Comparison of ENCODE assay signal across 9 cellular contexts in the genomic region with DNA sequence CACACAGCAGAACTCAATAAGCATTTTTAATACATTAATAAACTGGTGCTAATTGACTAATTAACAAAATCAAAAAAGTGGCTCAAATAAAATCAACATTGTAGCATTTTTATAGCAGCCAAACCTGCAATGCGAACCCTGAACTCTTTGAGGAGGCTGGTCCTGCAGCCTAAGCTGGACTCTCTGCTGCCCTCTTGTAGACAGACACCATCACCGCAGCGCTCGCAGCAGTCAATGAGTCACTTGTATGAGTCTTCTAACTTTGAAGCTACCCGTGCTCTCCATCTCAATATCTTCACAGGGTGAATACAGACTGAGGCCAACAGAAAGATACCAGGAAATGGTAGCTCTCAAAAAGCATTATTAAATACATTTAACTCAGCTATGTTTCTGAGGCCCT. TPM values are rescaled to one million over a fixed set of nuclear protein-coding genes. Genes with fewer than 3 reads are reported as not detected.
DNase-seq lines count a peak whose midpoint lies in the region; ATAC-seq and TF ChIP-seq lines count a peak whose summit lies in the region.
"Had no signal": no experiment of that assay in that cellular context is flagged by ENCODE, and none has a peak within 500 bp of the region (broad histone marks: within the 10 kb centered on the region; RNA-seq: fewer than 3 reads in every experiment).

No MANE protein-coding gene starts in this region.

- H3K27me3 ChIP-seq in OCI-LY1 (ENCODE audit: insufficient read depth, low read length) (no peaks in the 10 kb centered on the region), ovary (no peaks in the 10 kb centered on the region), gastroesophageal sphincter (no peaks in the 10 kb centered on the region)

- TF ChIP-seq POLR2A in ovary (IDR thresholded peaks at IDR 0.05) (no peak), gastroesophageal sphincter (IDR thresholded peaks at IDR 0.05) (no peak)

- in situ Hi-C loops in astrocyte of the spinal cord (cut with HindIII; ENCODE audit: low sequenced_read_pairs), result no loop called here

- TF ChIP-seq EP300 in ovary (IDR thresholded peaks at IDR 0.05) (no peak), gastroesophageal sphincter (IDR thresholded peaks at IDR 0.05) (no peak)

- no peaks in the 10 kb centered on the region for H3K36me3 ChIP-seq in OCI-LY1 (ENCODE audit: insufficient read depth, low read length)
- H3K36me3 ChIP-seq in ovary, result no peaks in the 10 kb centered on the region
- H3K36me3 ChIP-seq in gastroesophageal sphincter, result no peaks in the 10 kb centered on the region

- no peak overlapping the region for H3K9ac ChIP-seq in OCI-LY1 (ENCODE audit: low read length)

- H3F3A ChIP-seq in OCI-LY1 (ENCODE audit: insufficient read depth, low read length), result no peaks in the 10 kb centered on the region

- peak; percentile 1 to 51 (median 26) for DNase-seq in NCI-H1417 (lab: John Stamatoyannopoulos, UW)
- no peak for DNase-seq in NCI-H1417 treated with DMSO at 0.1 percent for 48 hours (lab: John Stamatoyannopoulos, UW)
- no peak for DNase-seq in astrocyte of the spinal cord (ENCODE audit: low read depth, low spot score)
- DNase-seq in retinal pigment epithelial cell (ENCODE audit: low read depth), result no peak
- no peak for DNase-seq in ovary

- H3K4me3 ChIP-seq in OCI-LY1 (ENCODE audit: low read depth, low read length, poor library complexity, severe bottlenecking) (no peak overlapping the region), astrocyte of the spinal cord (ENCODE audit: low read depth, low read length) (no peak overlapping the region), retinal pigment epithelial cell (ENCODE audit: low read length) (no peak overlapping the region), ovary (no peak overlapping the region), gastroesophageal sphincter (no peak overlapping the region)

- 26 to 35% (median 29%) methylated on average over 5 of the region's 5 CpGs for WGBS in ovary, 3 donors
- WGBS in gastroesophageal sphincter (ENCODE audit: low coverage in 1 of 2), 2 donors, result 53 to 60% methylated on average over 1 to 5 of the region's 5 CpGs

- no peak overlapping the region for H3K4me2 ChIP-seq in OCI-LY1 (ENCODE audit: low read length)

- no peaks in the 10 kb centered on the region for H3K9me2 ChIP-seq in OCI-LY1 (ENCODE audit: low read depth, low read length)

- H3K4me1 ChIP-seq in OCI-LY1 (ENCODE audit: insufficient read depth, low read length, severe bottlenecking) (no peaks in the 10 kb centered on the region), ovary (ENCODE audit: insufficient read depth) (no peaks in the 10 kb centered on the region), gastroesophageal sphincter (no peaks in the 10 kb centered on the region)

- no peaks in the 10 kb centered on the region for H3K9me3 ChIP-seq in OCI-LY1 (ENCODE audit: low read length)
- no peaks in the 10 kb centered on the region for H3K9me3 ChIP-seq in ovary
- H3K9me3 ChIP-seq in gastroesophageal sphincter, result no peaks in the 10 kb centered on the region

- no peak overlapping the region for H2AFZ ChIP-seq in OCI-LY1 (ENCODE audit: low read length)

- intact Hi-C loops in ovary (cut with DNase I), result no loop called here

- peak; percentile 46 for TF ChIP-seq CTCF in OCI-LY1 (IDR thresholded peaks at IDR 0.05; ENCODE audit: low read length)
- TF ChIP-seq CTCF in astrocyte of the spinal cord (IDR thresholded peaks at IDR 0.05; ENCODE audit: low read depth, low read length), result peak; percentile 19
- TF ChIP-seq CTCF in retinal pigment epithelial cell (conservative IDR thresholded peaks at IDR 0.05; ENCODE audit: low read depth, low read length), result peak; percentile 30
- no peak for TF ChIP-seq CTCF in ovary (IDR thresholded peaks at IDR 0.05)
- TF ChIP-seq CTCF in gastroesophageal sphincter (IDR thresholded peaks at IDR 0.05), result no peak

- H3K79me2 ChIP-seq in OCI-LY1 (ENCODE audit: insufficient read depth, low read length), result no peaks in the 10 kb centered on the region

- no peaks in the 10 kb centered on the region for H4K20me1 ChIP-seq in OCI-LY1 (ENCODE audit: insufficient read depth, low read length)

- H3K27ac ChIP-seq in OCI-LY1 (ENCODE audit: low read depth, low read length, poor library complexity, severe bottlenecking), result no peak overlapping the region
- no peak overlapping the region for H3K27ac ChIP-seq in ovary
- no peak overlapping the region for H3K27ac ChIP-seq in gastroesophageal sphincter

- no peak for ATAC-seq in gastroesophageal sphincter
- ATAC-seq in HG03025 (IDR thresholded peaks at IDR 0.05; ENCODE audit: low FRiP score, unreplicated experiment), result no peak

RNA-seq across cellular contexts. Expression of a gene that starts 9.7 kb away (rescaled TPM):
- total RNA-seq in ovary (not detected), gastroesophageal sphincter (not detected)
- not detected for polyA plus RNA-seq in ovary
- total RNA-seq: temporal lobe had no signal

RNA-seq across cellular contexts. Expression of a gene that starts 26.2 kb away (rescaled TPM):
- total RNA-seq in ovary (not detected), gastroesophageal sphincter (not detected)
- polyA plus RNA-seq in ovary, result not detected
- total RNA-seq: temporal lobe had no signal

RNA-seq across cellular contexts. Expression of a gene that starts 42.1 kb away (rescaled TPM):
- total RNA-seq in ovary (not detected), gastroesophageal sphincter (not detected)
- not detected for polyA plus RNA-seq in ovary
- total RNA-seq: temporal lobe had no signal

Comparison
In these comparisons a context has a peak if more than half of its experiments do, and no peak if none do; other contexts are left out.
1. DNase-seq: peak in NCI-H1417 (3 of 3); none in NCI-H1417 treated with DMSO at 0.1 percent for 48 hours (single experiment), astrocyte of the spinal cord (single experiment), retinal pigment epithelial cell (single experiment) and ovary (0 of 5).
2. CTCF ChIP-seq: peak in OCI-LY1 (single experiment), astrocyte of the spinal cord (single experiment) and retinal pigment epithelial cell (single experiment); none in ovary (0 of 3) and gastroesophageal sphincter (0 of 4).